In the genomic region with DNA sequence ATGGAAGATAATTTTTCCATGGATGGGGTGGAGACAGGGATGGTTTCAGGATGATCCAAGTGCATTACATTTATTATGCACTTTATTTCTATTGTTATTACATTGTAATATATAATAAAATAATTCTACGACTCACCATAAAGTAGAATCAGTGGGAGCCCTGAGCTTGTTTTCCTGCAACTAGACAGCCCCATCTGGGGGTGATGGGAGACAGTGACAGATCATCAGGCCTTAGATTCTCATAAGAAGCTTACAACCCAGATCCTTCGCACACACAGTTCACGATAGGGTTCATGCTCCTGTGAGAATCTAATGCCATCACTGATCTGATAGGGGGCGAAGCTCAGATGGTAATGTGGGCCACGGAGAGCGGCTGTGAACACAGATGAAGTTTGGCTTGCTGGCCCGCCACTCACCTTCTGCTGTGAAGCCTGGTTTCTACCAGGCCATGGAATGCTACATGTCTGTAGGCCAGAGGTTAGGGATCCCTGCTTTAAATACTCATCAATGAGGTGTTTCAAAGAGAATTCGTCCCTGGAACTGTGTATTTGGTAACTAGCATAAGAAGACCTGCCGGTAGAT, we compare ENCODE assay signal across 18 cellular contexts. TPM values are rescaled to one million over a fixed set of nuclear protein-coding genes. Genes with fewer than 3 reads are reported as not detected.
DNase-seq lines count a peak whose midpoint lies in the region; FAIRE-seq and TF ChIP-seq lines count a peak whose summit lies in the region.
"Had no signal": no experiment of that assay in that cellular context is flagged by ENCODE, and none has a peak within 500 bp of the region (broad histone marks: within the 10 kb centered on the region; RNA-seq: fewer than 3 reads in every experiment).

No MANE protein-coding gene starts in this region.

- no peak for FAIRE-seq in D721Med (lab: Jason Lieb, UNC)
- FAIRE-seq: HepG2 had no signal

- peak overlapping the region; percentile 89 for H3K27ac Mint-ChIP-seq in activated CD4-positive, alpha-beta memory T cell treated with anti-CD3 and anti-CD28 coated beads for 36 hours
- no peak overlapping the region for H3K27ac Mint-ChIP-seq in activated CD4-positive, alpha-beta memory T cell treated with anti-CD3 and anti-CD28 coated beads, Interleukin-2, amount 10 ng/mL, durations not matched to agents 7 days and 5 days
- peak overlapping the region; percentile 68 for H3K27ac Mint-ChIP-seq in activated T-helper 1 cell treated with anti-CD3 and anti-CD28 coated beads, Interleukin-12 subunit alpha, Interleukin-12 subunit beta, Interleukin-2, Interleukin-4 antibody, amounts not matched to agents 30 ng/mL and 10 ng/mL and 1 ng/mL, durations not matched to agents 14 hours and 24 hours and 36 hours
- H3K27ac Mint-ChIP-seq: mesothelial cell of epicardium, type B pancreatic cell had no signal

- intact Hi-C loops in activated CD4-positive, alpha-beta memory T cell treated with anti-CD3 and anti-CD28 coated beads for 36 hours (cut with micrococcal nuclease): no loop called here
- intact Hi-C loops in activated T-helper 1 cell treated with anti-CD3 and anti-CD28 coated beads, Interleukin-12 subunit alpha, Interleukin-12 subunit beta, Interleukin-2, Interleukin-4 antibody, amounts not matched to agents 30 ng/mL and 10 ng/mL and 1 ng/mL, durations not matched to agents 14 hours and 24 hours and 36 hours (cut with micrococcal nuclease): loop anchor here (2.0 to 5.0 kb wide), 2 partner anchors 21 to 816 kb away; partner anchors contain the start of gene PRKCQ
- intact Hi-C loops in A673 (cut with micrococcal nuclease; ENCODE audit: unreplicated experiment): no loop called here

- TF ChIP-seq CTCF in D721Med (IDR thresholded peaks at IDR 0.05; ENCODE audit: insufficient read depth, missing control alignments) (peak; percentile 3), A673 (conservative IDR thresholded peaks at IDR 0.05; ENCODE audit: low read depth, low read length) (no peak)

- no TSS peak for BruUV-seq in A673 (replicated peaks; lab: Mats Ljungman, UMichigan)

- POLR2A ChIA-PET in activated CD4-positive, alpha-beta memory T cell treated with anti-CD3 and anti-CD28 coated beads for 36 hours (lab: Charles Lee): interaction anchor here (0.5 to 1.7 kb wide), 2 partner anchors 8 to 47 kb away, joined by 6 read pairs; no protein-coding TSS in a partner anchor
- POLR2A ChIA-PET in activated CD4-positive, alpha-beta memory T cell treated with anti-CD3 and anti-CD28 coated beads, Interleukin-2, amount 10 ng/mL, durations not matched to agents 7 days and 5 days (lab: Charles Lee): interaction anchor here (1.0 to 1.8 kb wide), 3 partner anchors 8 to 19 kb away, joined by 4 to 8 read pairs (median 5); no protein-coding TSS in a partner anchor
- POLR2A ChIA-PET in A673 (lab: Charles Lee; ENCODE audit: low non-redundant PET): no interaction called here

- peak; percentile 48 for DNase-seq in activated CD4-positive, alpha-beta memory T cell treated with anti-CD3 and anti-CD28 coated beads for 36 hours
- DNase-seq in activated CD4-positive, alpha-beta memory T cell treated with anti-CD3 and anti-CD28 coated beads, Interleukin-2, amount 10 ng/mL, durations not matched to agents 7 days and 5 days: no peak
- DNase-seq in D721Med (ENCODE audit: insufficient read length, low spot score): no peak
- no peak for DNase-seq in activated T-helper 1 cell treated with anti-CD3 and anti-CD28 coated beads, Interleukin-12 subunit alpha, Interleukin-12 subunit beta, Interleukin-2, Interleukin-4 antibody, amounts not matched to agents 30 ng/mL and 10 ng/mL and 1 ng/mL, durations not matched to agents 14 hours and 24 hours and 36 hours (ENCODE audit: low spot score)
- no peak for DNase-seq in A673 (ENCODE audit: low spot score)
- no peak for DNase-seq in erythroblast (lab: John Stamatoyannopoulos, UW)
- no peak for DNase-seq in HT-29 (ENCODE audit: low spot score)
- DNase-seq: brain microvascular endothelial cell, dermis blood vessel endothelial cell, DMS79 treated with DMSO at 0.1 percent for 48 hours, GM23248, NCI-H1436, NCI-H748 treated with DMSO at 0.1 percent for 48 hours, spleen had no signal

- no peaks in the 10 kb centered on the region for H3K27me3 ChIP-seq in layer of hippocampus (ENCODE audit: control insufficient read depth, insufficient read depth, low read length)
- peaks cover 94% of the 10 kb centered on the region for H3K27me3 ChIP-seq in A673 (replicated peaks; ENCODE audit: insufficient read depth, low read depth, low read length, poor library complexity)
- H3K27me3 ChIP-seq: brain microvascular endothelial cell had no signal

- CTCF ChIA-PET in activated CD4-positive, alpha-beta memory T cell treated with anti-CD3 and anti-CD28 coated beads for 36 hours (lab: Charles Lee): interaction anchor here (0.6 to 3.5 kb wide), 8 partner anchors 8 to 192 kb away, joined by 3 to 31 read pairs (median 4); partner anchors contain the start of gene PRKCQ
- CTCF ChIA-PET in activated CD4-positive, alpha-beta memory T cell treated with anti-CD3 and anti-CD28 coated beads, Interleukin-2, amount 10 ng/mL, durations not matched to agents 7 days and 5 days (lab: Charles Lee): interaction anchor here (0.7 to 1.9 kb wide), 8 partner anchors 10 to 155 kb away, joined by 3 to 4 read pairs (median 3); no protein-coding TSS in a partner anchor
- CTCF ChIA-PET in A673 (lab: Charles Lee): interaction anchor here (0.6 kb wide), 1 partner anchor 167 kb away, joined by 3 read pairs; no protein-coding TSS in a partner anchor

- no peaks in the 10 kb centered on the region for H3K4me1 ChIP-seq in A673 (ENCODE audit: insufficient read depth, low read length, poor library complexity, severe bottlenecking)

- H3K27me3 Mint-ChIP-seq in activated CD4-positive, alpha-beta memory T cell treated with anti-CD3 and anti-CD28 coated beads for 36 hours: no peaks in the 10 kb centered on the region
- no peaks in the 10 kb centered on the region for H3K27me3 Mint-ChIP-seq in activated CD4-positive, alpha-beta memory T cell treated with anti-CD3 and anti-CD28 coated beads, Interleukin-2, amount 10 ng/mL, durations not matched to agents 7 days and 5 days
- H3K27me3 Mint-ChIP-seq in activated T-helper 1 cell treated with anti-CD3 and anti-CD28 coated beads, Interleukin-12 subunit alpha, Interleukin-12 subunit beta, Interleukin-2, Interleukin-4 antibody, amounts not matched to agents 30 ng/mL and 10 ng/mL and 1 ng/mL, durations not matched to agents 14 hours and 24 hours and 36 hours (ENCODE audit: insufficient read depth): no peaks in the 10 kb centered on the region

- H3K4me1 Mint-ChIP-seq in activated CD4-positive, alpha-beta memory T cell treated with anti-CD3 and anti-CD28 coated beads for 36 hours (ENCODE audit: low read depth): peaks cover 62% of the 10 kb centered on the region
- peaks cover 61% of the 10 kb centered on the region for H3K4me1 Mint-ChIP-seq in activated CD4-positive, alpha-beta memory T cell treated with anti-CD3 and anti-CD28 coated beads, Interleukin-2, amount 10 ng/mL, durations not matched to agents 7 days and 5 days
- H3K4me1 Mint-ChIP-seq in activated T-helper 1 cell treated with anti-CD3 and anti-CD28 coated beads, Interleukin-12 subunit alpha, Interleukin-12 subunit beta, Interleukin-2, Interleukin-4 antibody, amounts not matched to agents 30 ng/mL and 10 ng/mL and 1 ng/mL, durations not matched to agents 14 hours and 24 hours and 36 hours (ENCODE audit: low read depth): peaks cover 92% of the 10 kb centered on the region
- H3K4me1 Mint-ChIP-seq: mesothelial cell of epicardium had no signal

- H3K4me3 ChIP-seq in A673 (ENCODE audit: low read depth, low read length, poor library complexity, severe bottlenecking): no peak overlapping the region
- H3K4me3 ChIP-seq: GM23248, spleen had no signal

- H3K27ac ChIP-seq in layer of hippocampus (ENCODE audit: low read depth, low read length) (peak overlapping the region; percentile 78), A673 (ENCODE audit: low read depth, low read length, poor library complexity, severe bottlenecking) (no peak overlapping the region)
- H3K27ac ChIP-seq: brain microvascular endothelial cell, GM23248, spleen had no signal

- no peak overlapping the region for H3K4me3 Mint-ChIP-seq in activated CD4-positive, alpha-beta memory T cell treated with anti-CD3 and anti-CD28 coated beads for 36 hours
- H3K4me3 Mint-ChIP-seq in activated CD4-positive, alpha-beta memory T cell treated with anti-CD3 and anti-CD28 coated beads, Interleukin-2, amount 10 ng/mL, durations not matched to agents 7 days and 5 days: no peak overlapping the region
- peak overlapping the region; percentile 25 for H3K4me3 Mint-ChIP-seq in activated T-helper 1 cell treated with anti-CD3 and anti-CD28 coated beads, Interleukin-12 subunit alpha, Interleukin-12 subunit beta, Interleukin-2, Interleukin-4 antibody, amounts not matched to agents 30 ng/mL and 10 ng/mL and 1 ng/mL, durations not matched to agents 14 hours and 24 hours and 36 hours
- H3K4me3 Mint-ChIP-seq: mesothelial cell of epicardium, type B pancreatic cell had no signal

- no peaks in the 10 kb centered on the region for H3K36me3 ChIP-seq in A673 (ENCODE audit: insufficient read depth, low read length, poor library complexity, severe bottlenecking)
- H3K36me3 ChIP-seq: brain microvascular endothelial cell, spleen had no signal

- no peaks in the 10 kb centered on the region for H3K9me3 ChIP-seq in A673 (ENCODE audit: low read depth, low read length, poor library complexity, severe bottlenecking)
- H3K9me3 ChIP-seq: spleen had no signal

- peaks cover 15% of the 10 kb centered on the region for H3K36me3 Mint-ChIP-seq in activated CD4-positive, alpha-beta memory T cell treated with anti-CD3 and anti-CD28 coated beads for 36 hours
- peaks cover 45% of the 10 kb centered on the region for H3K36me3 Mint-ChIP-seq in activated CD4-positive, alpha-beta memory T cell treated with anti-CD3 and anti-CD28 coated beads, Interleukin-2, amount 10 ng/mL, durations not matched to agents 7 days and 5 days (ENCODE audit: low read depth)
- H3K36me3 Mint-ChIP-seq in activated T-helper 1 cell treated with anti-CD3 and anti-CD28 coated beads, Interleukin-12 subunit alpha, Interleukin-12 subunit beta, Interleukin-2, Interleukin-4 antibody, amounts not matched to agents 30 ng/mL and 10 ng/mL and 1 ng/mL, durations not matched to agents 14 hours and 24 hours and 36 hours (ENCODE audit: low read depth): peaks cover 49% of the 10 kb centered on the region
- H3K36me3 Mint-ChIP-seq: mesothelial cell of epicardium, type B pancreatic cell had no signal

- H3K9me3 Mint-ChIP-seq in activated CD4-positive, alpha-beta memory T cell treated with anti-CD3 and anti-CD28 coated beads for 36 hours: peaks cover 4% of the 10 kb centered on the region
- H3K9me3 Mint-ChIP-seq in activated CD4-positive, alpha-beta memory T cell treated with anti-CD3 and anti-CD28 coated beads, Interleukin-2, amount 10 ng/mL, durations not matched to agents 7 days and 5 days: peaks cover 2% of the 10 kb centered on the region
- peaks cover 10% of the 10 kb centered on the region for H3K9me3 Mint-ChIP-seq in activated T-helper 1 cell treated with anti-CD3 and anti-CD28 coated beads, Interleukin-12 subunit alpha, Interleukin-12 subunit beta, Interleukin-2, Interleukin-4 antibody, amounts not matched to agents 30 ng/mL and 10 ng/mL and 1 ng/mL, durations not matched to agents 14 hours and 24 hours and 36 hours
- H3K9me3 Mint-ChIP-seq: mesothelial cell of epicardium, type B pancreatic cell had no signal

- TF ChIP-seq POLR2A in erythroblast (IDR thresholded peaks at IDR 0.05; ENCODE audit: low read length): no peak

RNA-seq across cellular contexts. Expression of gene PRKCQ, which starts 21.2 kb away (rescaled TPM):
- 10 to 100 TPM; 44.3 to 45.2 TPM for total RNA-seq in activated CD4-positive, alpha-beta memory T cell treated with anti-CD3 and anti-CD28 coated beads for 36 hours
- total RNA-seq in activated CD4-positive, alpha-beta memory T cell treated with anti-CD3 and anti-CD28 coated beads, Interleukin-2, amount 10 ng/mL, durations not matched to agents 7 days and 5 days: 10 to 100 TPM; 69.3 to 70.6 TPM
- 45.9 and 50.4 TPM in 2 replicates for total RNA-seq in activated T-helper 1 cell treated with anti-CD3 and anti-CD28 coated beads, Interleukin-12 subunit alpha, Interleukin-12 subunit beta, Interleukin-2, Interleukin-4 antibody, amounts not matched to agents 30 ng/mL and 10 ng/mL and 1 ng/mL, durations not matched to agents 14 hours and 24 hours and 36 hours
- total RNA-seq in A673 (2021): not detected in 2 replicates
- 0.03 and 0.21 TPM in 2 replicates for total RNA-seq in HT-29 (2014; rRNA removed; shearing (Covaris generic))
- total RNA-seq: GM23248 had no signal

Comparison
In these comparisons a context has a peak if more than half of its experiments do, and no peak if none do; other contexts are left out.
1. RNA of gene PRKCQ, which starts 21.2 kb away (total RNA-seq): 69.3 to 70.6 TPM in activated CD4-positive, alpha-beta memory T cell treated with anti-CD3 and anti-CD28 coated beads, Interleukin-2, amount 10 ng/mL, durations not matched to agents 7 days and 5 days, 45.9 to 50.4 TPM in activated T-helper 1 cell treated with anti-CD3 and anti-CD28 coated beads, Interleukin-12 subunit alpha, Interleukin-12 subunit beta, Interleukin-2, Interleukin-4 antibody, amounts not matched to agents 30 ng/mL and 10 ng/mL and 1 ng/mL, durations not matched to agents 14 hours and 24 hours and 36 hours and 44.3 to 45.2 TPM in activated CD4-positive, alpha-beta memory T cell treated with anti-CD3 and anti-CD28 coated beads for 36 hours; 0.03 to 0.21 TPM in HT-29 and not detected in A673; every median in the first group is over 10 times any median in the second.